8 cellular contexts compared by ENCODE assay signal in genomic region chr15:56241374-56242085, GRCh38.
DNase-seq lines count a peak whose midpoint lies in the region; ATAC-seq and TF ChIP-seq lines count a peak whose summit lies in the region.

No MANE protein-coding gene starts in this region.

- DNase-seq in LNCaP clone FGC (ENCODE audit: low read depth) = no peak
- DNase-seq in cerebellar cortex (ENCODE audit: low spot score) = peak; percentile 33
- DNase-seq in NCI-H128 (lab: John Stamatoyannopoulos, UW; ENCODE audit: unreplicated experiment) = no peak
- no peak for DNase-seq in NCI-H82 treated with DMSO at 0.1 percent for 48 hours (lab: John Stamatoyannopoulos, UW; ENCODE audit: unreplicated experiment)

- H3K36me3 ChIP-seq in DOHH2 (ENCODE audit: control insufficient read depth, low read length) = peaks cover 47% of the 10 kb centered on the region

- H4K20me1 ChIP-seq in DOHH2 (ENCODE audit: control insufficient read depth, insufficient read depth, low read depth, low read length) = no peaks in the 10 kb centered on the region

- H3K9me3 Mint-ChIP-seq in nephron = peaks cover 5% of the 10 kb centered on the region

- TF ChIP-seq CTCF in DOHH2 (IDR thresholded peaks at IDR 0.05; ENCODE audit: low read depth, low read length, poor library complexity, severe bottlenecking) (no peak), LNCaP clone FGC (IDR thresholded peaks at IDR 0.05; ENCODE audit: control insufficient read depth, extremely low read depth, insufficient read depth) (no peak), nephron (IDR thresholded peaks at IDR 0.05; ENCODE audit: unreplicated experiment in 3 of 3) (no peak)

- peaks cover 33% of the 10 kb centered on the region for H3K4me1 ChIP-seq in DOHH2 (ENCODE audit: control insufficient read depth, low read length)

- H3F3A ChIP-seq in DOHH2 (ENCODE audit: control insufficient read depth, insufficient read depth) = peaks cover 14% of the 10 kb centered on the region

- peak overlapping the region; percentile 95 to 100 (median 98) for H3K4me3 Mint-ChIP-seq in nephron

- H3K9me3 ChIP-seq in DOHH2 (ENCODE audit: control insufficient read depth, insufficient read depth, low read length) = no peaks in the 10 kb centered on the region; the same call in 1 of the 2 replicates

- H3K27me3 Mint-ChIP-seq in nephron (ENCODE audit: low read depth) = no peaks in the 10 kb centered on the region

- no peak overlapping the region for H3K27ac ChIP-seq in DOHH2 (ENCODE audit: low read depth, low read length)

- H3K4me1 Mint-ChIP-seq in nephron = peaks cover 30% of the 10 kb centered on the region

- H3K9me2 ChIP-seq in DOHH2 (replicated peaks; ENCODE audit: control insufficient read depth, low read length) = no peaks in the 10 kb centered on the region

- H3K27me3 ChIP-seq in DOHH2 (ENCODE audit: control insufficient read depth, low read length) = no peaks in the 10 kb centered on the region

- ATAC-seq in HG02610 (IDR thresholded peaks at IDR 0.05; ENCODE audit: unreplicated experiment) (no peak), HG03571 (IDR thresholded peaks at IDR 0.05; ENCODE audit: unreplicated experiment) (no peak)

- peak overlapping the region; percentile 19 to 87 (median 43) for H3K27ac Mint-ChIP-seq in nephron

- H3K36me3 Mint-ChIP-seq in nephron (ENCODE audit: low read depth) = peaks cover 35% of the 10 kb centered on the region

- H3K4me3 ChIP-seq in DOHH2 (ENCODE audit: low read length) = peak overlapping the region; percentile 95
- peak overlapping the region; percentile 78 for H3K4me3 ChIP-seq in LNCaP clone FGC (ENCODE audit: low read depth, low read length)

- H3K79me2 ChIP-seq in DOHH2 (ENCODE audit: control insufficient read depth, low read length) = peaks cover 86% of the 10 kb centered on the region

- H3K4me2 ChIP-seq in DOHH2 (ENCODE audit: low read length) = peak overlapping the region; percentile 72
